Comparison of ENCODE assay signal across 2 cellular contexts in the genomic region with DNA sequence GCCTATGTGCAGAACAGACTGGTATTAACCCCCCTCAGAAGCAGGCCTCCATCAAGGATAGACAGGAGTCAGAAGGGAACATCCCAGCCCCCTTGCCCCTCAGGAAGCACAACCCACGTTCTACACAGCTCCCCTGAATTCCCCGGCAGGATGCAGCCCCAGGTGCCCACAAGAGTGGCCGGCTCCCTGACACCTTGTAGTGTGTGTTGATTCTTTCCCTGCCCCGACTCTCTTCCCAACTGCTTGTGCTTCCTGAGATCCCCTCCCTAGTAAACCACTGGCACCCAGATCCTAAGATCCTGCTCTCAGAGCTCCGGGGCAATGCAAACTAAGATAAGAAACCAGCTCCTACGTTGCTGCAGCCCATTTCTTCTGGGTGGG.
TF ChIP-seq lines count a peak whose summit lies in the region.

No MANE protein-coding gene starts in this region.

TF ChIP-seq in IMR-90, 13 proteins besides CTCF, POLR2A, EP300 and RAD21:
- TF ChIP-seq FOS (IDR thresholded peaks at IDR 0.05; ENCODE audit: low read depth, low read length) (no peak), CHD1 (IDR thresholded peaks at IDR 0.05; ENCODE audit: low read depth, low read length) (no peak), MXI1 (IDR thresholded peaks at IDR 0.05; ENCODE audit: borderline replicate concordance, low read depth, low read length) (no peak), MAFK (IDR thresholded peaks at IDR 0.05; ENCODE audit: low read depth, low read length) (no peak), RCOR1 (IDR thresholded peaks at IDR 0.05; ENCODE audit: insufficient replicate concordance, low read length) (no peak)

TF ChIP-seq in K562, 482 proteins besides CTCF, POLR2A, EP300 and RAD21:
- TF ChIP-seq NEUROD1 (IDR thresholded peaks at IDR 0.05; ENCODE audit: borderline replicate concordance, low read depth, low read length, partially characterized antibody) (no peak), ZFX (CRISPR knock-in tag; IDR thresholded peaks at IDR 0.05) (0 out of 2 replicates have a peak, but pooled peaks have one; percentile 24), ZNF766 (CRISPR knock-in tag; conservative IDR thresholded peaks at IDR 0.05) (0 out of 2 replicates have a peak, but pooled peaks have one; percentile 16), OTX1 (CRISPR knock-in tag; IDR thresholded peaks at IDR 0.05) (0 out of 2 replicates have a peak, but pooled peaks have one; percentile 12)
TF ChIP-seq in K562: peak in this region for 3.
